In genomic region chr1:16727190-16728111, GRCh38 we compare ENCODE assay signal across 9 cellular contexts. TPM values are rescaled to one million over a fixed set of nuclear protein-coding genes. Genes with fewer than 3 reads are reported as not detected.
A peak's percentile ranks its signal among the peaks of the same experiment; 100 is the strongest.
DNase-seq lines count a peak whose midpoint lies in the region; ATAC-seq, FAIRE-seq and TF ChIP-seq lines count a peak whose summit lies in the region.
"Had no signal": no experiment of that assay in that cellular context is flagged by ENCODE, and none has a peak within 500 bp of the region (broad histone marks: within the 10 kb centered on the region; RNA-seq: fewer than 3 reads in every experiment).

No MANE protein-coding gene starts in this region.

- no peaks in the 10 kb centered on the region for H4K20me1 ChIP-seq in K562 (replicated peaks; ENCODE audit: control insufficient read depth, insufficient read depth, low read length)

- peak in 4 of 10 experiments; percentile 12 to 37 (median 30) for DNase-seq in CD4-positive, alpha-beta T cell
- DNase-seq in HFF-Myc (ENCODE audit: extremely low read depth, low read depth) (peak; percentile 56), SK-MEL-5 (ENCODE audit: low read depth, low spot score) (peak; percentile 90), K562 (ENCODE audit: extremely low read depth in 1 of 4, low spot score in 3 of 4) (peak; percentile 27 to 58 (median 38)), mesendoderm (peak; percentile 91), NCI-H2171 treated with DMSO at 0.1 percent for 48 hours (lab: John Stamatoyannopoulos, UW) (no peak), GM12892 (ENCODE audit: insufficient read length) (no peak)

- H3K4me2 ChIP-seq in K562 (ENCODE audit: insufficient read depth, low read length), result no peak overlapping the region
- no peak overlapping the region for H3K4me2 ChIP-seq in mesendoderm (ENCODE audit: low read length)

- CTCF ChIA-PET in CD4-positive, alpha-beta T cell (lab: Charles Lee), result interaction anchor here (0.6 kb wide), 1 partner anchor 87 kb away, joined by 3 read pairs; no protein-coding TSS in a partner anchor
- CTCF ChIA-PET in K562 (lab: Yijun Ruan, JAX; ENCODE audit: low intra/inter-chr PET ratio), result no interaction called here

- H4K5ac ChIP-seq in mesendoderm (ENCODE audit: low read length), result no peak overlapping the region

- H3K79me1 ChIP-seq in mesendoderm (ENCODE audit: low read length), result no peaks in the 10 kb centered on the region

- no peak overlapping the region for H2AK5ac ChIP-seq in mesendoderm (ENCODE audit: low read length)

- no peak for FAIRE-seq in K562 (lab: Jason Lieb, UNC)
- no peak for FAIRE-seq in GM12892 (lab: Jason Lieb, UNC)

- in situ Hi-C loops in SK-MEL-5 (cut with HindIII; ENCODE audit: low pct_unique_long_range_greater_than_20kb, low sequenced_read_pairs) (no loop called here), K562 (cut with MboI) (loop anchor here (5.0 to 10.0 kb wide), 5 partner anchors 45 to 183 kb away; no protein-coding TSS in a partner anchor)

- H3K27me3 Mint-ChIP-seq in CD4-positive, alpha-beta T cell, result no peaks in the 10 kb centered on the region
- H3K27me3 Mint-ChIP-seq: dendritic cell treated with granulocyte-macrophage colony-stimulating factor and Interleukin-4, amounts not matched to agents 40 ng/mL and 50 ng/mL, for 4 days had no signal

- WGBS in K562 (ENCODE audit: insufficient coverage, low coverage, missing lambda C conversion rate), result 62% methylated on average over 42 of the region's 42 CpGs
- no CpG with 5 or more reads among the region's 42 CpGs for WGBS in mesendoderm (ENCODE audit: extremely low coverage, insufficient coverage, low lambda C conversion rate)

- H2BK5ac ChIP-seq in mesendoderm (ENCODE audit: low read length), result no peak overlapping the region

- BruUV-seq in K562 (replicated peaks; lab: Mats Ljungman, UMichigan), result TSS peak; percentile 99

- no peak overlapping the region for H2BK15ac ChIP-seq in mesendoderm (replicated peaks; ENCODE audit: low read depth)

- no peaks in the 10 kb centered on the region for H3K4me1 Mint-ChIP-seq in CD4-positive, alpha-beta T cell (ENCODE audit: low read depth)

- no peak for TF ChIP-seq RAD21 in K562 (CRISPR knock-in tag; conservative IDR thresholded peaks at IDR 0.05 in 1 of 2, IDR thresholded peaks at IDR 0.05 in 1 of 2)

- no peak overlapping the region for H3K9ac ChIP-seq in K562 (ENCODE audit: insufficient read depth in 1 of 2, low read depth in 2 of 2, low read length in 2 of 2)
- H3K9ac ChIP-seq in mesendoderm (ENCODE audit: low read length), result no peak overlapping the region

- ATAC-seq in CD4-positive, alpha-beta T cell (ENCODE audit: poor library complexity), result peak; percentile 44
- ATAC-seq in K562 (peak; percentile 82), HG03439 (IDR thresholded peaks at IDR 0.05; ENCODE audit: unreplicated experiment) (no peak)

- no peaks in the 10 kb centered on the region for H3K36me3 Mint-ChIP-seq in CD4-positive, alpha-beta T cell (ENCODE audit: low read depth)

- H3K23ac ChIP-seq in mesendoderm (ENCODE audit: low read length), result no peak overlapping the region

- peaks cover 5% of the 10 kb centered on the region for H3K27me3 ChIP-seq in CD4-positive, alpha-beta T cell (ENCODE audit: control insufficient read depth, insufficient read depth, low read length)
- peaks cover 5 to 8% of the 10 kb centered on the region in 2 experiments; a peak in 4 of 5 replicates for H3K27me3 ChIP-seq in K562 (ENCODE audit: control insufficient read depth in 2 of 2, insufficient read depth in 2 of 2, low read length in 2 of 2)
- H3K27me3 ChIP-seq in mesendoderm (ENCODE audit: insufficient read depth, low read length, poor library complexity), result peaks cover 1% of the 10 kb centered on the region

- POLR2A ChIA-PET in CD4-positive, alpha-beta T cell (lab: Charles Lee), result interaction anchor here (0.8 to 1.4 kb wide), 2 partner anchors 26 to 114 kb away, joined by 4 read pairs; partner anchors contain the start of gene NBPF1
- POLR2A ChIA-PET in K562 (lab: Yijun Ruan, JAX), result interaction anchor here (0.6 to 1.6 kb wide), 2 partner anchors 10 to 264 kb away, joined by 3 to 11 read pairs; no protein-coding TSS in a partner anchor

- no peak overlapping the region for H3K56ac ChIP-seq in mesendoderm (ENCODE audit: low read length)

- H3K27ac ChIP-seq in CD4-positive, alpha-beta T cell (ENCODE audit: low read depth, low read length), result no peak overlapping the region
- H3K27ac ChIP-seq in K562 (ENCODE audit: extremely low read depth, low read depth, low read length) (no peak overlapping the region), mesendoderm (ENCODE audit: low read depth, low read length) (no peak overlapping the region)

- TF ChIP-seq CTCF in CD4-positive, alpha-beta T cell (IDR thresholded peaks at IDR 0.05), result no peak
- TF ChIP-seq CTCF in HFF-Myc (IDR thresholded peaks at IDR 0.05; ENCODE audit: low read depth, low read length, missing control alignments) (no peak), K562 (IDR thresholded peaks at IDR 0.05 in 2 of 3, conservative IDR thresholded peaks at IDR 0.05 in 1 of 3; ENCODE audit: insufficient read depth in 2 of 3, low read depth in 1 of 3, low read length in 3 of 3) (no peak)

- no peaks in the 10 kb centered on the region for H3K9me3 ChIP-seq in CD4-positive, alpha-beta T cell (ENCODE audit: control insufficient read depth, low read length)
- peaks cover 2% of the 10 kb centered on the region; the same call in 1 of the 2 replicates for H3K9me3 ChIP-seq in K562 (replicated peaks; ENCODE audit: control insufficient read depth, insufficient read depth, low read depth, low read length)

- H3K4me3 ChIP-seq in HFF-Myc (replicated peaks; ENCODE audit: low read depth, low read length) (no peak overlapping the region), K562 (no peak overlapping the region), mesendoderm (ENCODE audit: low read length) (no peak overlapping the region)

- TF ChIP-seq EP300 in K562 (IDR thresholded peaks at IDR 0.05; ENCODE audit: low read length), result 0 out of 2 replicates have a peak, but pooled peaks have one; percentile 14

- intact Hi-C loops in CD4-positive, alpha-beta T cell (cut with DNase I, micrococcal nuclease), result loop anchor here in 1 of 2 experiments (10.0 kb wide), 2 partner anchors 227 to 727 kb away; no protein-coding TSS in a partner anchor
- intact Hi-C loops in K562 (cut with micrococcal nuclease), result no loop called here

- H3K27ac Mint-ChIP-seq in CD4-positive, alpha-beta T cell, result no peak overlapping the region
- H3K27ac Mint-ChIP-seq: dendritic cell treated with granulocyte-macrophage colony-stimulating factor and Interleukin-4, amounts not matched to agents 40 ng/mL and 50 ng/mL, for 4 days had no signal

- H3K4me3 Mint-ChIP-seq in CD4-positive, alpha-beta T cell, result no peak overlapping the region
- H3K4me3 Mint-ChIP-seq: dendritic cell treated with granulocyte-macrophage colony-stimulating factor and Interleukin-4, amounts not matched to agents 40 ng/mL and 50 ng/mL, for 4 days had no signal

- H3K18ac ChIP-seq in mesendoderm (ENCODE audit: low read length), result no peak overlapping the region

- H3K4ac ChIP-seq in mesendoderm (ENCODE audit: low read depth, low read length), result no peak overlapping the region

- no peaks in the 10 kb centered on the region for H3K9me1 ChIP-seq in K562 (ENCODE audit: control insufficient read depth, insufficient read depth, low read length)

- H2AFZ ChIP-seq in K562 (ENCODE audit: low read depth, low read length), result no peak overlapping the region

- H3K4me1 ChIP-seq in K562 (replicated peaks in 1 of 2; ENCODE audit: control insufficient read depth in 2 of 2, insufficient read depth in 2 of 2, low read length in 2 of 2) (peaks cover 0 to 14% of the 10 kb centered on the region in 2 experiments; a peak in 2 of 5 replicates), mesendoderm (ENCODE audit: control insufficient read depth, low read depth, low read length) (no peaks in the 10 kb centered on the region)

- H4K8ac ChIP-seq in mesendoderm (ENCODE audit: low read depth, low read length), result no peak overlapping the region

- H3K79me2 ChIP-seq in K562 (ENCODE audit: control insufficient read depth, insufficient read depth, low read length) (no peaks in the 10 kb centered on the region), mesendoderm (ENCODE audit: control insufficient read depth, insufficient read depth, low read length) (no peaks in the 10 kb centered on the region)

- no peaks in the 10 kb centered on the region for H3K36me3 ChIP-seq in K562 (ENCODE audit: control insufficient read depth, insufficient read depth, low read length)
- H3K36me3 ChIP-seq in mesendoderm (ENCODE audit: control insufficient read depth, insufficient read depth, low read length), result no peaks in the 10 kb centered on the region

- H3K9me3 Mint-ChIP-seq in CD4-positive, alpha-beta T cell, result no peaks in the 10 kb centered on the region
- H3K9me3 Mint-ChIP-seq: dendritic cell treated with granulocyte-macrophage colony-stimulating factor and Interleukin-4, amounts not matched to agents 40 ng/mL and 50 ng/mL, for 4 days had no signal

- TF ChIP-seq POLR2A in K562 (conservative IDR thresholded peaks at IDR 0.05) (no peak), GM12892 (IDR thresholded peaks at IDR 0.05; ENCODE audit: low read depth, low read length) (no peak)

- no peak overlapping the region for H2BK120ac ChIP-seq in mesendoderm (ENCODE audit: low read depth, low read length)

RNA-seq across cellular contexts. Expression of gene RNU1-4, which starts 12.9 kb away (rescaled TPM):
- 1,000 to 10,000 TPM; 4,982 to 5,937 TPM for total RNA-seq in CD4-positive, alpha-beta T cell
- under 0.01 TPM in 1 of 2 replicates, not detected in the other for total RNA-seq in SK-MEL-5 (2014; rRNA removed; shearing (Covaris generic))
- not detected in 2 replicates for polyA plus RNA-seq in SK-MEL-5 (2015; cell fraction: cytosol; rRNA removed)
- polyA plus RNA-seq in SK-MEL-5 (2015; cell fraction: nucleus; rRNA removed), result not detected in 2 replicates
- under 0.01 TPM in 2 replicates for total RNA-seq in K562 (2011; cell fraction: chromatin; rRNA removed; ENCODE audit: low replicate concordance)
- under 0.01 and 21,200 TPM in 2 replicates for total RNA-seq in K562 (2011; cell fraction: nucleolus; rRNA removed)
- total RNA-seq in K562 (2011; cell fraction: nucleoplasm; rRNA removed), result under 0.01 and 24,158 TPM in 2 replicates
- under 0.01 TPM in 2 replicates for total RNA-seq in K562 (2014; rRNA removed)
- total RNA-seq in K562 (2014; rRNA removed; fragmentation: Illumina TruSeq; extraction: Trizol), result 28,565 and 32,823 TPM in 2 replicates
- total RNA-seq in K562 (2015; rRNA removed; fragmentation: Illumina TruSeq; extraction: Trizol), result 20,456 and 27,045 TPM in 2 replicates
- total RNA-seq in K562 (2021), result 2,231 and 2,538 TPM in 2 replicates
- 83.9 TPM in 1 of 2 replicates, not detected in the other for polyA plus RNA-seq in K562 (2011; rRNA removed)
- under 0.01 TPM in 1 of 2 replicates, not detected in the other for polyA plus RNA-seq in K562 (2011; cell fraction: cytosol; rRNA removed)
- under 0.01 and 1,424 TPM in 2 replicates for polyA plus RNA-seq in K562 (2011; cell fraction: nucleus; rRNA removed)
- polyA plus RNA-seq in K562 (2012), result 25.1 TPM in 1 of 2 replicates, not detected in the other
- polyA plus RNA-seq in K562 (2014; fragmentation: Illumina TruSeq; extraction: Trizol), result not detected in 2 replicates
- polyA plus RNA-seq in K562 (2014; fragmentation: Nextera tagmentation; extraction: Ambion mirVana), result 1 to 10 TPM in 1 of 2 experiments, not detected in 1; 3.0 TPM
- polyA plus RNA-seq in K562 (2014; rRNA removed), result not detected in 2 replicates
- polyA minus RNA-seq in K562 (2011; rRNA and poly(A)+ RNA removed), result 10,756 and 20,531 TPM in 2 replicates
- polyA minus RNA-seq in K562 (2011; cell fraction: cytosol; rRNA and poly(A)+ RNA removed), result 58,964 and 66,171 TPM in 2 replicates
- polyA minus RNA-seq in K562 (2011; cell fraction: nucleus; rRNA and poly(A)+ RNA removed), result 66,769 and 85,880 TPM in 2 replicates
- not detected for polyA plus RNA-seq in mesendoderm (2013, experiment 1 of 2)
- not detected for polyA plus RNA-seq in mesendoderm (2013, experiment 2 of 2)
- polyA plus RNA-seq in GM12892 (2012; ENCODE audit: missing spikeins), result 139 TPM

Comparison
In these comparisons a context has a peak if more than half of its experiments do, and no peak if none do; other contexts are left out.
1. DNase-seq: peak in HFF-Myc (single experiment), SK-MEL-5 (single experiment), K562 (4 of 4) and mesendoderm (single experiment); none in NCI-H2171 treated with DMSO at 0.1 percent for 48 hours (single experiment) and GM12892 (single experiment).